In genomic region chr3:116607205-116607604, GRCh38 we compare ENCODE assay signal across 22 cellular contexts.
A peak's percentile ranks its signal among the peaks of the same experiment; 100 is the strongest.
DNase-seq lines count a peak whose midpoint lies in the region; ATAC-seq and TF ChIP-seq lines count a peak whose summit lies in the region.
"Had no signal": no experiment of that assay in that cellular context is flagged by ENCODE, and none has a peak within 500 bp of the region (broad histone marks: within the 10 kb centered on the region; RNA-seq: fewer than 3 reads in every experiment).

No MANE protein-coding gene starts in this region.

- H3K4me1 ChIP-seq in foreskin keratinocyte = no peaks in the 10 kb centered on the region
- no peaks in the 10 kb centered on the region for H3K4me1 ChIP-seq in smooth muscle cell (ENCODE audit: low read depth)

- no peak overlapping the region for H3K27ac ChIP-seq in foreskin keratinocyte
- no peak overlapping the region for H3K27ac ChIP-seq in smooth muscle cell (ENCODE audit: low read depth)

- ATAC-seq in foreskin keratinocyte = no peak
- ATAC-seq: HCT116, Right ventricle myocardium inferior had no signal

- H3K27ac Mint-ChIP-seq in activated T-helper 2 cell treated with anti-CD3 and anti-CD28 coated beads, Interferon-gamma antibody, Interleukin-2, Interleukin-4, amounts not matched to agents 10 μg/mL and 5 μg/mL and 100 μg/mL, durations not matched to agents 14 hours and 24 hours and 36 hours = no peak overlapping the region
- H3K27ac Mint-ChIP-seq: B cell, IgD-negative memory B cell had no signal

- no peaks in the 10 kb centered on the region for H3K36me3 ChIP-seq in smooth muscle cell (ENCODE audit: low read depth)

- no peak overlapping the region for H3K4me3 Mint-ChIP-seq in activated T-helper 2 cell treated with anti-CD3 and anti-CD28 coated beads, Interferon-gamma antibody, Interleukin-2, Interleukin-4, amounts not matched to agents 10 μg/mL and 5 μg/mL and 100 μg/mL, durations not matched to agents 14 hours and 24 hours and 36 hours (ENCODE audit: low read depth)
- H3K4me3 Mint-ChIP-seq: B cell, IgD-negative memory B cell had no signal

- H3K27me3 ChIP-seq in foreskin keratinocyte (no peaks in the 10 kb centered on the region), smooth muscle cell (ENCODE audit: low read depth) (peaks cover 2% of the 10 kb centered on the region)

- no peaks in the 10 kb centered on the region for H3K36me3 Mint-ChIP-seq in activated T-helper 2 cell treated with anti-CD3 and anti-CD28 coated beads, Interferon-gamma antibody, Interleukin-2, Interleukin-4, amounts not matched to agents 10 μg/mL and 5 μg/mL and 100 μg/mL, durations not matched to agents 14 hours and 24 hours and 36 hours (ENCODE audit: low read depth)
- H3K36me3 Mint-ChIP-seq: IgD-negative memory B cell had no signal

- peaks cover 10% of the 10 kb centered on the region for H3K9me3 Mint-ChIP-seq in activated T-helper 2 cell treated with anti-CD3 and anti-CD28 coated beads, Interferon-gamma antibody, Interleukin-2, Interleukin-4, amounts not matched to agents 10 μg/mL and 5 μg/mL and 100 μg/mL, durations not matched to agents 14 hours and 24 hours and 36 hours

- H3K4me3 ChIP-seq in smooth muscle cell = no peak overlapping the region

- peak; percentile 24 for DNase-seq in Ammon's horn (ENCODE audit: low spot score)
- peak; percentile 42 for DNase-seq in ecto neural progenitor cell (ENCODE audit: low spot score)
- DNase-seq in medulla oblongata (ENCODE audit: extremely low spot score) = peak; percentile 73
- DNase-seq in nucleus accumbens (lab: John Stamatoyannopoulos, UW) = peak in 36 of 56 donors; percentile 0 to 53 (median 11)
- no peak for DNase-seq in activated T-helper 2 cell treated with anti-CD3 and anti-CD28 coated beads, Interferon-gamma antibody, Interleukin-2, Interleukin-4, amounts not matched to agents 10 μg/mL and 5 μg/mL and 100 μg/mL, durations not matched to agents 14 hours and 24 hours and 36 hours (ENCODE audit: low spot score)
- DNase-seq in foreskin keratinocyte = no peak
- no peak for DNase-seq in NCI-H524 treated with DMSO at 0.1 percent for 48 hours (lab: John Stamatoyannopoulos, UW)
- no peak for DNase-seq in smooth muscle cell (lab: John Stamatoyannopoulos, UW; ENCODE audit: unreplicated experiment)
- DNase-seq: 8988T, DMS53, EL, GF-D8, NCI-H1105, NCI-H146, NCI-H2081 treated with DMSO at 0.1 percent for 48 hours, NCI-H2171 treated with DMSO at 0.1 percent for 48 hours, NCI-H446, NCI-H526 treated with DMSO at 0.1 percent for 48 hours had no signal

- intact Hi-C loops in activated T-helper 2 cell treated with anti-CD3 and anti-CD28 coated beads, Interferon-gamma antibody, Interleukin-2, Interleukin-4, amounts not matched to agents 10 μg/mL and 5 μg/mL and 100 μg/mL, durations not matched to agents 14 hours and 24 hours and 36 hours (cut with micrococcal nuclease) = no loop called here

- H2AFZ ChIP-seq in smooth muscle cell (ENCODE audit: low read depth) = no peak overlapping the region

- H3K9me3 ChIP-seq in smooth muscle cell (replicated peaks; ENCODE audit: low read depth) = no peaks in the 10 kb centered on the region

- no peaks in the 10 kb centered on the region for H3F3A ChIP-seq in smooth muscle cell (ENCODE audit: low read depth)

- TF ChIP-seq CTCF in foreskin keratinocyte (conservative IDR thresholded peaks at IDR 0.05) (no peak), smooth muscle cell (IDR thresholded peaks at IDR 0.05; ENCODE audit: borderline replicate concordance, insufficient read depth, poor library complexity, severe bottlenecking) (no peak)

- no peaks in the 10 kb centered on the region for H3K27me3 Mint-ChIP-seq in activated T-helper 2 cell treated with anti-CD3 and anti-CD28 coated beads, Interferon-gamma antibody, Interleukin-2, Interleukin-4, amounts not matched to agents 10 μg/mL and 5 μg/mL and 100 μg/mL, durations not matched to agents 14 hours and 24 hours and 36 hours (ENCODE audit: low read depth)
- H3K27me3 Mint-ChIP-seq: B cell had no signal

- 72% methylated on average over 5 of the region's 5 CpGs for WGBS in smooth muscle cell (ENCODE audit: low lambda C conversion rate)

- no peaks in the 10 kb centered on the region for H4K20me1 ChIP-seq in smooth muscle cell (ENCODE audit: low read depth)

- no peaks in the 10 kb centered on the region for H3K4me1 Mint-ChIP-seq in activated T-helper 2 cell treated with anti-CD3 and anti-CD28 coated beads, Interferon-gamma antibody, Interleukin-2, Interleukin-4, amounts not matched to agents 10 μg/mL and 5 μg/mL and 100 μg/mL, durations not matched to agents 14 hours and 24 hours and 36 hours (ENCODE audit: low read depth)
- H3K4me1 Mint-ChIP-seq: B cell, IgD-negative memory B cell had no signal

- no peak overlapping the region for H3K4me2 ChIP-seq in smooth muscle cell

- no peaks in the 10 kb centered on the region for H3K79me2 ChIP-seq in smooth muscle cell (ENCODE audit: low read depth)

- no peak overlapping the region for H3K9ac ChIP-seq in smooth muscle cell (ENCODE audit: low read depth)

Comparison
In these comparisons a context has a peak if more than half of its experiments do, and no peak if none do; other contexts are left out.
1. DNase-seq: peak in Ammon's horn (single experiment), ecto neural progenitor cell (single experiment), medulla oblongata (single experiment) and nucleus accumbens (36 of 56); none in activated T-helper 2 cell treated with anti-CD3 and anti-CD28 coated beads, Interferon-gamma antibody, Interleukin-2, Interleukin-4, amounts not matched to agents 10 μg/mL and 5 μg/mL and 100 μg/mL, durations not matched to agents 14 hours and 24 hours and 36 hours (single experiment), foreskin keratinocyte (0 of 2), NCI-H524 treated with DMSO at 0.1 percent for 48 hours (single experiment) and smooth muscle cell (single experiment).